ENCODE assay signal across 8 cellular contexts in genomic region chr5:132963175-132964104, GRCh38. TPM values are rescaled to one million over a fixed set of nuclear protein-coding genes. Genes with fewer than 3 reads are reported as not detected.
DNase-seq lines count a peak whose midpoint lies in the region; ATAC-seq lines count a peak whose summit lies in the region.

AFF4 (minus strand) TSS chr5:132963634; CDS start chr5:132937189, 26,445 bp downstream.

- intact Hi-C loops in activated T-helper 2 cell treated with anti-CD3 and anti-CD28 coated beads, Interferon-gamma antibody, Interleukin-2, Interleukin-4, amounts not matched to agents 10 μg/mL and 5 μg/mL and 100 μg/mL, durations not matched to agents 14 hours and 24 hours and 36 hours (cut with micrococcal nuclease), result loop anchor here (1.0 to 10.0 kb wide), 3 partner anchors 63 to 469 kb away; partner anchors contain the start of genes GDF9, IRF1, UQCRQ and ZCCHC10

- H3K9me3 Mint-ChIP-seq in activated T-helper 2 cell treated with anti-CD3 and anti-CD28 coated beads, Interferon-gamma antibody, Interleukin-2, Interleukin-4, amounts not matched to agents 10 μg/mL and 5 μg/mL and 100 μg/mL, durations not matched to agents 14 hours and 24 hours and 36 hours, result no peaks in the 10 kb centered on the region
- H3K9me3 Mint-ChIP-seq in natural killer cell treated with Interleukin-12 subunit alpha and Interleukin-12 subunit beta and Interleukin-15 and Interleukin-18, amount 100 ng/mL, for 72 hours, result no peaks in the 10 kb centered on the region

- DNase-seq in DMS79 treated with DMSO at 0.1 percent for 48 hours (lab: John Stamatoyannopoulos, UW), result peak; percentile 58
- DNase-seq in KG1 (lab: John Stamatoyannopoulos, UW), result peak; percentile 59
- peak; percentile 95 for DNase-seq in RPMI7951 (ENCODE audit: low read depth)
- DNase-seq in activated T-helper 2 cell treated with anti-CD3 and anti-CD28 coated beads, Interferon-gamma antibody, Interleukin-2, Interleukin-4, amounts not matched to agents 10 μg/mL and 5 μg/mL and 100 μg/mL, durations not matched to agents 14 hours and 24 hours and 36 hours (ENCODE audit: low spot score), result peak; percentile 83
- DNase-seq in fibroblast of peridontal ligament (ENCODE audit: extremely low read depth), result peak; percentile 94
- peak; percentile 96 for DNase-seq in natural killer cell treated with Interleukin-12 subunit alpha and Interleukin-12 subunit beta and Interleukin-15 and Interleukin-18, amount 100 ng/mL, for 72 hours (ENCODE audit: low spot score)
- peak; percentile 93 for DNase-seq in stimulated activated naive CD8-positive, alpha-beta T cell treated with anti-CD3 and anti-CD28 coated beads, Interleukin-15, Interleukin-2, amounts not matched to agents 100 U/mL and 50 U/mL, for 24 hours

- H3K27ac Mint-ChIP-seq in activated T-helper 2 cell treated with anti-CD3 and anti-CD28 coated beads, Interferon-gamma antibody, Interleukin-2, Interleukin-4, amounts not matched to agents 10 μg/mL and 5 μg/mL and 100 μg/mL, durations not matched to agents 14 hours and 24 hours and 36 hours, result peak within 1 kb of the TSS; percentile 95
- H3K27ac Mint-ChIP-seq in natural killer cell treated with Interleukin-12 subunit alpha and Interleukin-12 subunit beta and Interleukin-15 and Interleukin-18, amount 100 ng/mL, for 72 hours, result peak within 1 kb of the TSS; percentile 95 to 96

- H3K4me1 Mint-ChIP-seq in activated T-helper 2 cell treated with anti-CD3 and anti-CD28 coated beads, Interferon-gamma antibody, Interleukin-2, Interleukin-4, amounts not matched to agents 10 μg/mL and 5 μg/mL and 100 μg/mL, durations not matched to agents 14 hours and 24 hours and 36 hours (ENCODE audit: low read depth), result peaks cover 17% of the 10 kb centered on the region
- peaks cover 14 to 32% of the 10 kb centered on the region in 2 donors for H3K4me1 Mint-ChIP-seq in natural killer cell treated with Interleukin-12 subunit alpha and Interleukin-12 subunit beta and Interleukin-15 and Interleukin-18, amount 100 ng/mL, for 72 hours (ENCODE audit: low read depth in 2 of 2)

- peak within 1 kb of the TSS; percentile 93 for H3K4me3 Mint-ChIP-seq in activated T-helper 2 cell treated with anti-CD3 and anti-CD28 coated beads, Interferon-gamma antibody, Interleukin-2, Interleukin-4, amounts not matched to agents 10 μg/mL and 5 μg/mL and 100 μg/mL, durations not matched to agents 14 hours and 24 hours and 36 hours (ENCODE audit: low read depth)
- peak within 1 kb of the TSS; percentile 92 for H3K4me3 Mint-ChIP-seq in natural killer cell treated with Interleukin-12 subunit alpha and Interleukin-12 subunit beta and Interleukin-15 and Interleukin-18, amount 100 ng/mL, for 72 hours

- peak; percentile 94 for ATAC-seq in GM21723 (IDR thresholded peaks at IDR 0.05; ENCODE audit: unreplicated experiment)
- peak; percentile 97 for ATAC-seq in natural killer cell treated with Interleukin-12 subunit alpha and Interleukin-12 subunit beta and Interleukin-15 and Interleukin-18, amount 100 ng/mL, for 72 hours
- ATAC-seq in stimulated activated naive CD8-positive, alpha-beta T cell treated with anti-CD3 and anti-CD28 coated beads, Interleukin-15, Interleukin-2, amounts not matched to agents 100 U/mL and 50 U/mL, for 24 hours, result peak; percentile 95

- peaks cover 24% of the 10 kb centered on the region for H3K36me3 Mint-ChIP-seq in activated T-helper 2 cell treated with anti-CD3 and anti-CD28 coated beads, Interferon-gamma antibody, Interleukin-2, Interleukin-4, amounts not matched to agents 10 μg/mL and 5 μg/mL and 100 μg/mL, durations not matched to agents 14 hours and 24 hours and 36 hours (ENCODE audit: low read depth)
- no peaks in the 10 kb centered on the region for H3K36me3 Mint-ChIP-seq in natural killer cell treated with Interleukin-12 subunit alpha and Interleukin-12 subunit beta and Interleukin-15 and Interleukin-18, amount 100 ng/mL, for 72 hours

- no peaks in the 10 kb centered on the region for H3K27me3 Mint-ChIP-seq in activated T-helper 2 cell treated with anti-CD3 and anti-CD28 coated beads, Interferon-gamma antibody, Interleukin-2, Interleukin-4, amounts not matched to agents 10 μg/mL and 5 μg/mL and 100 μg/mL, durations not matched to agents 14 hours and 24 hours and 36 hours (ENCODE audit: low read depth)
- no peaks in the 10 kb centered on the region for H3K27me3 Mint-ChIP-seq in natural killer cell treated with Interleukin-12 subunit alpha and Interleukin-12 subunit beta and Interleukin-15 and Interleukin-18, amount 100 ng/mL, for 72 hours

RNA-seq across cellular contexts. Expression of gene AFF4, which starts in this region (rescaled TPM):
- 23.8 and 27.4 TPM in 2 replicates for total RNA-seq in RPMI7951 (2014; rRNA removed; shearing (Covaris generic))
- total RNA-seq in activated T-helper 2 cell treated with anti-CD3 and anti-CD28 coated beads, Interferon-gamma antibody, Interleukin-2, Interleukin-4, amounts not matched to agents 10 μg/mL and 5 μg/mL and 100 μg/mL, durations not matched to agents 14 hours and 24 hours and 36 hours, result 33.1 and 35.1 TPM in 2 replicates
- total RNA-seq in natural killer cell treated with Interleukin-12 subunit alpha and Interleukin-12 subunit beta and Interleukin-15 and Interleukin-18, amount 100 ng/mL, for 72 hours, result 10 to 100 TPM; 39.7 to 40.4 TPM

Comparison
In these comparisons a context has a peak if more than half of its experiments do, and no peak if none do; other contexts are left out.
1. Peak in every context shown above with its lines: DNase-seq and ATAC-seq.